Comparison of ENCODE assay signal across 1 cellular context in the genomic region with DNA sequence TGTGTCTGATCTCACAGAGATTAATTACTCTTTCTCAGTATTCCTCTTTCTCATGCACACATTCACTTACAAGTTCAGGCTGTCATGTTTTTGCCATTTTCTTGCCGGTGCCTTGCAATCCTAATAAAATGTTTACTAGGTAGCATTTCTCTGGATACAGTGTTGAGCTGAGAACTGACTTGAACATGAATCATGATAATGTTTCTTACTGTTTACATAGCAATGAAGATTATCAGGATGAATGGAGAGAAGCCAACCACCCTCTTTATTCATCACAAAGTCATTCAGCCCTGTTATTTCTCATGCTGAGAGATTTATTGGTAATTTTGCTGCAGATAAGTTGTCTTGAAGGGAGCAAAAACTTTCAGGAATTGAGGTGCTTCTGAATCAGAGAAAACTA.
TF ChIP-seq lines count a peak whose summit lies in the region.

No MANE protein-coding gene starts in this region.

TF ChIP-seq in HEK293, 187 proteins besides CTCF, POLR2A, EP300 and RAD21 (continued from another document):
- TF ChIP-seq, protein P1, sequence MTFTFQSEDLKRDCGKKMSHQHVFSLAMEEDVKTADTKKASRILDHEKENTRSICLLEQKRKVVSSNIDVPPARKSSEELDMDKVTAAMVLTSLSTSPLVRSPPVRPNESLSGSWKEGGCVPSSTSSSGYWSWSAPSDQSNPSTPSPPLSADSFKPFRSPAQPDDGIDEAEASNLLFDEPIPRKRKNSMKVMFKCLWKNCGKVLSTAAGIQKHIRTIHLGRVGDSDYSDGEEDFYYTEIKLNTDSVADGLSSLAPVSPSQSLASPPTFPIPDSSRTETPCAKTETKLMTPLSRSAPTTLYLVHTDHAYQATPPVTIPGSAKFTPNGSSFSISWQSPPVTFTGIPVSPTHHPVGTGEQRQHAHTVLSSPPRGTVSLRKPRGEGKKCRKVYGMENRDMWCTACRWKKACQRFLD (tag by site-specific recombination; IDR thresholded peaks at IDR 0.05): no peak
- TF ChIP-seq ZSCAN30 (tag by site-specific recombination; IDR thresholded peaks at IDR 0.05) (peak; percentile 91), KLF10 (tag by site-specific recombination; IDR thresholded peaks at IDR 0.05) (peak; percentile 84), ZNF121 (tag by site-specific recombination; IDR thresholded peaks at IDR 0.05) (no peak), ZFP3 (tag by site-specific recombination; IDR thresholded peaks at IDR 0.05; ENCODE audit: low read depth) (0 out of 2 replicates have a peak, but pooled peaks have one; percentile 7), ZNF677 (tag by site-specific recombination; IDR thresholded peaks at IDR 0.05) (no peak), MYNN (tag by site-specific recombination; IDR thresholded peaks at IDR 0.05; ENCODE audit: borderline replicate concordance) (no peak), ZNF658 (tag by site-specific recombination; IDR thresholded peaks at IDR 0.05) (no peak)
